Comparison of ENCODE assay signal across 19 cellular contexts in the genomic region with DNA sequence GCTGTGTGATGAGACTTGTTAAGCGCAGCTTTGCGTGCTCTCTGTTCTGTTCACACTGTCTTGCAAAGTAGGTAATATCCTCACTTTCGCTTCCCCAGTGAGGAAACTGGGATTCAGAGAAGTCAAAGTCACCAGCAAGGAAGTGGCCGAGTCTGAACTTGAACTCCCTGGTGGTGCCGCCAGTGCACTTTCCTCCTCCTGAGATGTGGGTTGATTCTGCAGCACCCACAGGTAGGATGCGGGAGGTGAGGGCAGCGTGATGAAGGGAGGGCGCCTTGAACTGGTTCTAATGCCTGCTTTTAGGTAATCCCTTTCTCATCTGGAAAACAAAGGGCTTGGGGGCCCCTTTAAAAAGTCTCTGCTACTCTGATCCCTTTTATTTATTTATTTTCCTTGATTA. TPM values are rescaled to one million over a fixed set of nuclear protein-coding genes. Genes with fewer than 3 reads are reported as not detected.
"Had no signal": no experiment of that assay in that cellular context is flagged by ENCODE, and none has a peak within 500 bp of the region (broad histone marks: within the 10 kb centered on the region; RNA-seq: fewer than 3 reads in every experiment).

No MANE protein-coding gene starts in this region.

- H3K4me1 ChIP-seq: ascending aorta, breast epithelium, esophagus muscularis mucosa, lower lobe of right lung had no signal

- ATAC-seq: activated CD4-positive, CD25-positive, alpha-beta regulatory T cell treated with anti-CD3 and anti-CD28 coated beads, Interleukin-2, amount 50 U/mL, for 24 hours; activated T-cell treated with anti-CD3 and anti-CD28 coated beads, Interleukin-2, amount 50 U/mL, for 72 hours; left colon; lower lobe of right lung; natural killer cell treated with Interleukin-12 subunit alpha and Interleukin-12 subunit beta and Interleukin-15 and Interleukin-18, amount 100 ng/mL, for 72 hours; stimulated activated naive B cell treated with anti-CD40 and anti-IgM and Interleukin-4, amounts not matched to agents 10 μg/mL and 1 μg/mL and 100 μg/mL, for 72 hours had no signal

- FAIRE-seq: endothelial cell of umbilical vein, islet of Langerhans had no signal

- H3K27me3 ChIP-seq: ascending aorta, breast epithelium had no signal

- H3K36me3 ChIP-seq: ascending aorta, breast epithelium, esophagus muscularis mucosa, lower lobe of right lung had no signal

- DNase-seq: activated CD4-positive, alpha-beta T cell treated with anti-CD3 and anti-CD28 coated beads, Interleukin-2, amount 10 ng/mL, durations not matched to agents 7 days and 5 days; activated CD8-positive, alpha-beta memory T cell treated with anti-CD3 and anti-CD28 coated beads for 24 hours; activated effector memory CD4-positive, alpha-beta T cell treated with anti-CD3 and anti-CD28 coated beads, Interleukin-2, amount 50 U/mL, for 16 hours; activated naive CD4-positive, alpha-beta T cell treated with anti-CD3 and anti-CD28 coated beads, Interleukin-2, amount 50 U/mL, for 16 hours; activated T-cell treated with anti-CD3 and anti-CD28 coated beads, Interleukin-2, amount 50 U/mL, for 72 hours; effector memory CD4-positive, alpha-beta T cell; left colon; lower lobe of right lung; occipital lobe; retina; stimulated activated naive B cell treated with anti-CD40 and anti-IgM and Interleukin-4, amounts not matched to agents 10 μg/mL and 1 μg/mL and 100 μg/mL, for 72 hours had no signal

- H3K9me3 ChIP-seq: ascending aorta, breast epithelium, esophagus muscularis mucosa, lower lobe of right lung had no signal

- H3K27ac ChIP-seq: ascending aorta, breast epithelium, coronary artery, esophagus muscularis mucosa, lower lobe of right lung had no signal

- H3K4me3 ChIP-seq: ascending aorta, breast epithelium, coronary artery, esophagus muscularis mucosa, lower lobe of right lung had no signal

RNA-seq across cellular contexts. Expression of a gene that starts 54.9 kb away (rescaled TPM):
- total RNA-seq: endothelial cell of umbilical vein had no signal
